In genomic region chr1:206204871-206205270, GRCh38 we compare ENCODE assay signal across 8 cellular contexts. TPM values are rescaled to one million over a fixed set of nuclear protein-coding genes. Genes with fewer than 3 reads are reported as not detected.
DNase-seq lines count a peak whose midpoint lies in the region; TF ChIP-seq lines count a peak whose summit lies in the region.
"Not testable (repeated sequence)": the region's sequence is repeated elsewhere in the genome, so short reads cannot be mapped to it uniquely, and the experiment has no call there.

No MANE protein-coding gene starts in this region.

- H3K4me2 ChIP-seq in BLaER1 treated with 17β-estradiol and CSF1 and Interleukin-3, amounts not matched to agents 10 nM and 100 nM: peak overlapping the region in 10 of 11 experiments; percentile 26 to 68 (median 44); a peak in 13 of 22 replicates

- H3K36me3 ChIP-seq in BLaER1 treated with 17β-estradiol and CSF1 and Interleukin-3, amounts not matched to agents 10 nM and 100 nM; SJCRH30; ectodermal cell (ENCODE audit: control insufficient read depth, insufficient read depth, low read length); iPS DF 6.9 (ENCODE audit: control insufficient read depth, insufficient read depth, low read length): not testable (repeated sequence)

- H3K4me3 Mint-ChIP-seq in nephron progenitor cell: peak overlapping the region; percentile 89
- peak overlapping the region; percentile 83 for H3K4me3 Mint-ChIP-seq in stimulated activated naive CD8-positive, alpha-beta T cell treated with anti-CD3 and anti-CD28 coated beads, Interleukin-15, Interleukin-2, amounts not matched to agents 100 ng/mL and 50 ng/mL, for 24 hours

- not testable (repeated sequence) for H3K9me3 ChIP-seq in BLaER1 treated with 17β-estradiol and CSF1 and Interleukin-3, amounts not matched to agents 10 nM and 100 nM (replicated peaks in 1 of 11); SJCRH30 (replicated peaks); ectodermal cell (ENCODE audit: control insufficient read depth, low read length); iPS DF 6.9 (ENCODE audit: control insufficient read depth, insufficient read depth, low read length)

- H3K27ac ChIP-seq in BLaER1 treated with 17β-estradiol and CSF1 and Interleukin-3, amounts not matched to agents 10 nM and 100 nM: peak overlapping the region; percentile 61 to 79 (median 73)
- H3K27ac ChIP-seq in SJCRH30; ectodermal cell (ENCODE audit: insufficient read depth, low read depth, low read length, poor library complexity, severe bottlenecking); iPS DF 6.9 (ENCODE audit: low read length): not testable (repeated sequence)

- H3K9me3 Mint-ChIP-seq in nephron progenitor cell; stimulated activated naive CD8-positive, alpha-beta T cell treated with anti-CD3 and anti-CD28 coated beads, Interleukin-15, Interleukin-2, amounts not matched to agents 100 ng/mL and 50 ng/mL, for 24 hours: not testable (repeated sequence)

- peaks cover 0 to 11% (median 0%) of the 10 kb centered on the region in 11 experiments; a peak in 4 of 22 replicates for H4K20me1 ChIP-seq in BLaER1 treated with 17β-estradiol and CSF1 and Interleukin-3, amounts not matched to agents 10 nM and 100 nM

- H3K4me3 ChIP-seq in BLaER1 treated with 17β-estradiol and CSF1 and Interleukin-3, amounts not matched to agents 10 nM and 100 nM: peak overlapping the region; percentile 53 to 73 (median 64)
- H3K4me3 ChIP-seq in SJCRH30 (peak overlapping the region; percentile 68), ectodermal cell (ENCODE audit: insufficient read depth, low read depth, low read length) (peak overlapping the region; percentile 32), iPS DF 6.9 (ENCODE audit: low read length) (peak overlapping the region; percentile 19; the same call in 1 of the 2 replicates)

- TF ChIP-seq CTCF in nephron progenitor cell (IDR thresholded peaks at IDR 0.05): not testable (repeated sequence)

- not testable (repeated sequence) for H3K27ac Mint-ChIP-seq in nephron progenitor cell; stimulated activated naive CD8-positive, alpha-beta T cell treated with anti-CD3 and anti-CD28 coated beads, Interleukin-15, Interleukin-2, amounts not matched to agents 100 ng/mL and 50 ng/mL, for 24 hours

- not testable (repeated sequence) for H3K36me3 Mint-ChIP-seq in nephron progenitor cell (ENCODE audit: low read depth); stimulated activated naive CD8-positive, alpha-beta T cell treated with anti-CD3 and anti-CD28 coated beads, Interleukin-15, Interleukin-2, amounts not matched to agents 100 ng/mL and 50 ng/mL, for 24 hours (ENCODE audit: low read depth)

- H3K27me3 Mint-ChIP-seq in nephron progenitor cell (ENCODE audit: low read depth, poor library complexity); stimulated activated naive CD8-positive, alpha-beta T cell treated with anti-CD3 and anti-CD28 coated beads, Interleukin-15, Interleukin-2, amounts not matched to agents 100 ng/mL and 50 ng/mL, for 24 hours: not testable (repeated sequence)

- not testable (repeated sequence) for H3K27me3 ChIP-seq in BLaER1 treated with 17β-estradiol and CSF1 and Interleukin-3, amounts not matched to agents 10 nM and 100 nM; SJCRH30; ectodermal cell (ENCODE audit: control insufficient read depth, insufficient read depth, low read length, poor library complexity, severe bottlenecking); iPS DF 6.9 (ENCODE audit: control insufficient read depth, insufficient read depth, low read length)

- peak; percentile 1 for DNase-seq in HT-29 (ENCODE audit: low spot score)
- peak; percentile 4 to 6 for DNase-seq in SJCRH30
- peak; percentile 60 for DNase-seq in activated effector memory CD4-positive, alpha-beta T cell treated with anti-CD3 and anti-CD28 coated beads, Interleukin-2, amount 50 U/mL, for 16 hours
- DNase-seq in iPS DF 6.9 (ENCODE audit: low read depth, low spot score): not testable (repeated sequence)
- peak; percentile 12 for DNase-seq in nephron progenitor cell

- H3K9ac ChIP-seq in BLaER1 treated with 17β-estradiol and CSF1 and Interleukin-3, amounts not matched to agents 10 nM and 100 nM: peak overlapping the region; percentile 72 to 82 (median 79)

- 0 to 1% methylated on average over 15 to 19 of the region's 25 CpGs for WGBS in ectodermal cell, 2 experiments
- WGBS in iPS DF 6.9 (ENCODE audit: insufficient coverage, insufficient read length): no CpG with 5 or more reads among the region's 25 CpGs

- H3K4me1 Mint-ChIP-seq in nephron progenitor cell; stimulated activated naive CD8-positive, alpha-beta T cell treated with anti-CD3 and anti-CD28 coated beads, Interleukin-15, Interleukin-2, amounts not matched to agents 100 ng/mL and 50 ng/mL, for 24 hours (ENCODE audit: low read depth): not testable (repeated sequence)

- not testable (repeated sequence) for H3K4me1 ChIP-seq in BLaER1 treated with 17β-estradiol and CSF1 and Interleukin-3, amounts not matched to agents 10 nM and 100 nM; SJCRH30; ectodermal cell (ENCODE audit: control insufficient read depth, insufficient read depth, low read length); iPS DF 6.9 (ENCODE audit: control insufficient read depth, insufficient read depth, low read length)

RNA-seq across cellular contexts. Expression of gene SRGAP2, which starts 1.5 kb away (rescaled TPM):
- total RNA-seq in HT-29 (2014; rRNA removed; shearing (Covaris generic)): 37.9 and 40.3 TPM in 2 replicates
- 60.7 and 67.7 TPM in 2 replicates for total RNA-seq in SJCRH30 (2014; rRNA removed; shearing (Covaris generic))
- polyA plus RNA-seq in ectodermal cell (2013, experiment 1 of 4): 69.6 TPM
- 67.3 TPM for polyA plus RNA-seq in ectodermal cell (2013, experiment 2 of 4)
- polyA plus RNA-seq in ectodermal cell (2013, experiment 3 of 4): 50.3 TPM
- 57.6 TPM for polyA plus RNA-seq in ectodermal cell (2013, experiment 4 of 4)

RNA-seq across cellular contexts. Expression of gene FAM72A, which starts 2.2 kb away (rescaled TPM):
- 3.8 and 10.9 TPM in 2 replicates for total RNA-seq in HT-29 (2014; rRNA removed; shearing (Covaris generic))
- total RNA-seq in SJCRH30 (2014; rRNA removed; shearing (Covaris generic)): 17.9 and 18.4 TPM in 2 replicates
- polyA plus RNA-seq in ectodermal cell (2013, experiment 1 of 4): 16.3 TPM
- polyA plus RNA-seq in ectodermal cell (2013, experiment 2 of 4): 11.5 TPM
- polyA plus RNA-seq in ectodermal cell (2013, experiment 3 of 4): 17.1 TPM
- 11.9 TPM for polyA plus RNA-seq in ectodermal cell (2013, experiment 4 of 4)
